In genomic region chr17:68972119-68972704, GRCh38 we compare ENCODE assay signal across 8 cellular contexts. TPM values are rescaled to one million over a fixed set of nuclear protein-coding genes. Genes with fewer than 3 reads are reported as not detected.
DNase-seq lines count a peak whose midpoint lies in the region; ATAC-seq and TF ChIP-seq lines count a peak whose summit lies in the region.

No MANE protein-coding gene starts in this region.

- no peaks in the 10 kb centered on the region for H3K9me3 Mint-ChIP-seq in nephron progenitor cell
- H3K9me3 Mint-ChIP-seq in activated CD4-positive, alpha-beta memory T cell treated with anti-CD3 and anti-CD28 coated beads for 36 hours: no peaks in the 10 kb centered on the region

- POLR2A ChIA-PET in activated CD4-positive, alpha-beta memory T cell treated with anti-CD3 and anti-CD28 coated beads for 36 hours (lab: Charles Lee): no interaction called here

- CTCF ChIA-PET in activated CD4-positive, alpha-beta memory T cell treated with anti-CD3 and anti-CD28 coated beads for 36 hours (lab: Charles Lee): no interaction called here

- intact Hi-C loops in activated CD4-positive, alpha-beta memory T cell treated with anti-CD3 and anti-CD28 coated beads for 36 hours (cut with micrococcal nuclease): no loop called here

- TF ChIP-seq CTCF in GM10266 (IDR thresholded peaks at IDR 0.05; ENCODE audit: control insufficient read depth, insufficient read depth, low read depth, missing control alignments) (peak; percentile 31), epithelial cell of esophagus (IDR thresholded peaks at IDR 0.05; ENCODE audit: insufficient read depth, low read depth, low read length, missing control alignments) (peak; percentile 66), nephron progenitor cell (IDR thresholded peaks at IDR 0.05) (peak; percentile 59)

- no peak overlapping the region for H3K27ac Mint-ChIP-seq in nephron progenitor cell
- no peak overlapping the region for H3K27ac Mint-ChIP-seq in activated CD4-positive, alpha-beta memory T cell treated with anti-CD3 and anti-CD28 coated beads for 36 hours

- H3K4me3 ChIP-seq in epithelial cell of esophagus (ENCODE audit: low read length): no peak overlapping the region

- peaks cover 15% of the 10 kb centered on the region for H3K27me3 Mint-ChIP-seq in nephron progenitor cell (ENCODE audit: low read depth, poor library complexity)
- H3K27me3 Mint-ChIP-seq in activated CD4-positive, alpha-beta memory T cell treated with anti-CD3 and anti-CD28 coated beads for 36 hours: peaks cover 6% of the 10 kb centered on the region

- H3K4me3 Mint-ChIP-seq in nephron progenitor cell: no peak overlapping the region
- H3K4me3 Mint-ChIP-seq in activated CD4-positive, alpha-beta memory T cell treated with anti-CD3 and anti-CD28 coated beads for 36 hours: no peak overlapping the region

- H3K36me3 Mint-ChIP-seq in nephron progenitor cell (ENCODE audit: low read depth): no peaks in the 10 kb centered on the region
- H3K36me3 Mint-ChIP-seq in activated CD4-positive, alpha-beta memory T cell treated with anti-CD3 and anti-CD28 coated beads for 36 hours: no peaks in the 10 kb centered on the region

- ATAC-seq in HG03045 (IDR thresholded peaks at IDR 0.05; ENCODE audit: unreplicated experiment): no peak

- DNase-seq in GM10266 (ENCODE audit: extremely low spot score): peak; percentile 25
- DNase-seq in NCI-H510A (lab: John Stamatoyannopoulos, UW): peak; percentile 1
- DNase-seq in epithelial cell of esophagus (ENCODE audit: low read depth): peak; percentile 22
- DNase-seq in nephron progenitor cell: no peak
- DNase-seq in activated CD4-positive, alpha-beta memory T cell treated with anti-CD3 and anti-CD28 coated beads for 36 hours: no peak
- no peak for DNase-seq in activated CD4-positive, alpha-beta T cell treated with anti-CD3 and anti-CD28 coated beads, Interleukin-2, amount 50 U/mL, for 1 hour
- DNase-seq in DMS79 (lab: John Stamatoyannopoulos, UW): no peak

- H3K4me1 Mint-ChIP-seq in nephron progenitor cell: peaks cover 5% of the 10 kb centered on the region
- H3K4me1 Mint-ChIP-seq in activated CD4-positive, alpha-beta memory T cell treated with anti-CD3 and anti-CD28 coated beads for 36 hours (ENCODE audit: low read depth): no peaks in the 10 kb centered on the region

RNA-seq across cellular contexts. Expression of gene ABCA8, which starts 17.0 kb away (rescaled TPM):
- not detected for total RNA-seq in activated CD4-positive, alpha-beta memory T cell treated with anti-CD3 and anti-CD28 coated beads for 36 hours

Comparison
In these comparisons a context has a peak if more than half of its experiments do, and no peak if none do; other contexts are left out.
1. DNase-seq: peak in GM10266 (single experiment), NCI-H510A (single experiment) and epithelial cell of esophagus (single experiment); none in nephron progenitor cell (single experiment), activated CD4-positive, alpha-beta memory T cell treated with anti-CD3 and anti-CD28 coated beads for 36 hours (single experiment), activated CD4-positive, alpha-beta T cell treated with anti-CD3 and anti-CD28 coated beads, Interleukin-2, amount 50 U/mL, for 1 hour (single experiment) and DMS79 (single experiment).
2. Peak in every context shown above with its lines, with median percentiles within 50 percentile points of each other: CTCF ChIP-seq.